In the genomic region with DNA sequence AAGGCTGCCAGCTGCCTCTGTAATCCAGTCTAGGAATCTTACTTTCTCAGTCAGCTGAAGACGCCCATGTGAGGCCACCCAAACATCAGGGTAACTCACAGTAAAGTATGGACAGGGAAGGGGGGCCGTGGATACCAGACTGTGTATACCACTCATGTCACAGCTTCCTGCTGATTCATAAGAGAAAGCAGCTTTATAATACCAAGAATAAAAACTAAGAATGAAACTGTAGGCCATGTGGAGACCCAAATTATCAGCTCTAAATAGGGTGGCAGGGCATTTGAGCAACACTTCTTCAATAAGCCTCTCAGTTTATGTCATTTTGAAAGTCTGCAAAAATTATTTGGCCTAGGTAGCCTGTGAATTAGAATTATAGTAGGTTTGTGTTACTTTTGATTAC, we compare ENCODE assay signal across 11 cellular contexts.
DNase-seq lines count a peak whose midpoint lies in the region; ATAC-seq and TF ChIP-seq lines count a peak whose summit lies in the region.
"Had no signal": no experiment of that assay in that cellular context is flagged by ENCODE, and none has a peak within 500 bp of the region (broad histone marks: within the 10 kb centered on the region; RNA-seq: fewer than 3 reads in every experiment).

No MANE protein-coding gene starts in this region.

- no peaks in the 10 kb centered on the region for H3K79me2 ChIP-seq in OCI-LY3 (ENCODE audit: low read length)

- H3K4me2 ChIP-seq in OCI-LY3 (ENCODE audit: low read length): peak overlapping the region; percentile 75
- H3K4me2 ChIP-seq: GM23338 had no signal

- H4K20me1 ChIP-seq in OCI-LY3 (ENCODE audit: insufficient read depth, low read length): no peaks in the 10 kb centered on the region

- no peaks in the 10 kb centered on the region for H3K27me3 ChIP-seq in OCI-LY3 (ENCODE audit: low read depth, low read length)
- H3K27me3 ChIP-seq: Peyer's patch, upper lobe of right lung had no signal

- no peaks in the 10 kb centered on the region for H3K9me3 ChIP-seq in OCI-LY3 (ENCODE audit: insufficient read depth, low read length)
- H3K9me3 ChIP-seq: Peyer's patch, upper lobe of right lung had no signal

- peak; percentile 97 for ATAC-seq in GM18498 (IDR thresholded peaks at IDR 0.05; ENCODE audit: unreplicated experiment)
- peak; percentile 97 for ATAC-seq in HG02870 (IDR thresholded peaks at IDR 0.05; ENCODE audit: unreplicated experiment)
- ATAC-seq: GM23338, upper lobe of right lung had no signal

- peaks cover 45% of the 10 kb centered on the region for H3K4me1 ChIP-seq in OCI-LY3 (ENCODE audit: low read length)
- H3K4me1 ChIP-seq: Peyer's patch, upper lobe of right lung had no signal

- H3K36me3 ChIP-seq in OCI-LY3 (replicated peaks; ENCODE audit: low read depth, low read length): peaks cover 18% of the 10 kb centered on the region
- H3K36me3 ChIP-seq: Peyer's patch had no signal

- H3K9ac ChIP-seq in OCI-LY3 (ENCODE audit: low read length): peak overlapping the region; percentile 56

- DNase-seq in GM19240 (ENCODE audit: insufficient read length, low spot score) (peak; percentile 56), NCI-H1048 (lab: John Stamatoyannopoulos, UW) (no peak), SW480 (ENCODE audit: low spot score) (no peak), DMS 273 treated with DMSO at 0.1 percent for 48 hours (lab: John Stamatoyannopoulos, UW) (no peak), NCI-H187 (lab: John Stamatoyannopoulos, UW) (no peak)
- DNase-seq: Peyer's patch, upper lobe of right lung had no signal

- H3K4me3 ChIP-seq in OCI-LY3 (ENCODE audit: low read length): peak overlapping the region; percentile 45
- H3K4me3 ChIP-seq: GM23338, Peyer's patch, upper lobe of right lung had no signal

- TF ChIP-seq CTCF in OCI-LY3 (IDR thresholded peaks at IDR 0.05; ENCODE audit: low read depth, low read length): peak; percentile 23; the same call in 1 of the 2 replicates

- H3K27ac ChIP-seq in OCI-LY3 (ENCODE audit: low read length): peak overlapping the region; percentile 95
- H3K27ac ChIP-seq: upper lobe of right lung had no signal

- no peak overlapping the region for H2AFZ ChIP-seq in OCI-LY3 (ENCODE audit: low read depth, low read length)
- H2AFZ ChIP-seq: GM23338 had no signal
